In the genomic region with DNA sequence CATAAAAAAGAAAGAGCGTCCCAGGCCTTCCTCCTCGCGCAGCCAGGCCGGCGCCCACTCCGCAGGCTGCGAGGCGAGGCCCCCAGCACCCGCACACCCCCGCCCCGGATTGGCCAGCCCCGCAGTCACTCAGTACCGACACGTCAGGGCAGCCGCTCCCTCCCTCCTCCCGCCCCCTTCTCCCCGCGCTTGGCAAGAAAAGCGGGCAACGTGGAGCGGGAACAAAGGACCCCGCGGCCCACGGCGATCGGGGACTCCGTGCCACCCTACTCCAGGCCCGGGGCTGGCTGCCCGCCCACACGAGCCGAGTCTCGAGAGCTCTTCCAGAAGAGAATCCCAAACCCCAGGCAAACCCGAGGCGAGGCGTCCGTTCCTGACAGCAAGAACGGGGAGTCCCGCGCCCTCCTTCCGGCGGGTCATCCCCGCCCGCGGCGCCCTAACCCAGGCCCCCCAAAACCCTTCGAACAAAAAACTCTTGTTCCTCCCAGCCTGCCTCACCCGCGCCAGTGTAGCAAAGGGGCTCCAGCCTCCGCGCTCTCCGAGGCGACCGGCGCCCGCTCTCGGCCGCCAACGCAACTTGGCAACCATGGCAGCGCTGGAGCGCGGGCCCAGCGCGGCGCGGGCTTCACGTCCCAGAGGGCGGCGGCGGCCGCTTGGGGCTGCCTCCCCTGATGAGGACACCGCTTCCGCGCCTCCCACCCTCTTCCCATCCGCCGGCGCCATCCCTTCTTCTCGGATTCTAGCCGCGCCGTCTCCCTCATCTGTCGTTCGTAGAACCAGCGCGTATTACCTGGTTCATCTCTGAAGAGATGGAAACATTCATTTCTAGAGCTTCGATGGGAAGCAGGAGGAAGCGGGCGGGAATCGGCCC, we compare ENCODE assay signal across 8 cellular contexts. TPM values are rescaled to one million over a fixed set of nuclear protein-coding genes. Genes with fewer than 3 reads are reported as not detected.
DNase-seq lines count a peak whose midpoint lies in the region; ATAC-seq and TF ChIP-seq lines count a peak whose summit lies in the region.

No MANE protein-coding gene starts in this region.

- no peak; the same call in 1 of the 2 replicates for TF ChIP-seq CTCF in C4-2B (conservative IDR thresholded peaks at IDR 0.05)
- no peak for TF ChIP-seq CTCF in activated CD8-positive, alpha-beta T cell treated with anti-CD3 and anti-CD28 coated beads for 36 hours (IDR thresholded peaks at IDR 0.05)

- peaks cover 6% of the 10 kb centered on the region for H3K9me3 Mint-ChIP-seq in activated CD8-positive, alpha-beta T cell treated with anti-CD3 and anti-CD28 coated beads for 36 hours

- no peaks in the 10 kb centered on the region for H3K27me3 Mint-ChIP-seq in activated CD8-positive, alpha-beta T cell treated with anti-CD3 and anti-CD28 coated beads for 36 hours

- H3K36me3 Mint-ChIP-seq in activated CD8-positive, alpha-beta T cell treated with anti-CD3 and anti-CD28 coated beads for 36 hours (ENCODE audit: low read depth): peaks cover 62% of the 10 kb centered on the region

- peaks cover 50% of the 10 kb centered on the region for H3K4me1 Mint-ChIP-seq in activated CD8-positive, alpha-beta T cell treated with anti-CD3 and anti-CD28 coated beads for 36 hours (ENCODE audit: low read depth)

- DNase-seq in NCI-H748 treated with DMSO at 0.1 percent for 48 hours (lab: John Stamatoyannopoulos, UW): peak; percentile 53
- peak; percentile 94 for DNase-seq in activated CD8-positive, alpha-beta T cell treated with anti-CD3 and anti-CD28 coated beads for 36 hours
- DNase-seq in ecto neural progenitor cell (ENCODE audit: low spot score): peak; percentile 95
- peak; percentile 94 to 96 for DNase-seq in lung microvascular endothelial cell (ENCODE audit: low read depth in 2 of 2)
- DNase-seq in stimulated activated CD4-positive, alpha-beta T cell treated with anti-CD3 and anti-CD28 coated beads, TNF-alpha, amount 100 ng/mL, for 24 hours (ENCODE audit: low read depth in 3 of 3): peak; percentile 79 to 92 (median 81)

- H3K27ac ChIP-seq in C4-2B: peak overlapping the region; percentile 89

- peak; percentile 51 for ATAC-seq in GM19324 (IDR thresholded peaks at IDR 0.05; ENCODE audit: low FRiP score, unreplicated experiment)
- ATAC-seq in HG03460 (IDR thresholded peaks at IDR 0.05; ENCODE audit: unreplicated experiment): peak; percentile 45
- ATAC-seq in activated CD8-positive, alpha-beta T cell treated with anti-CD3 and anti-CD28 coated beads for 36 hours: peak; percentile 57

- H3K27ac Mint-ChIP-seq in activated CD8-positive, alpha-beta T cell treated with anti-CD3 and anti-CD28 coated beads for 36 hours: peak overlapping the region; percentile 95

- POLR2A ChIA-PET in activated CD8-positive, alpha-beta T cell treated with anti-CD3 and anti-CD28 coated beads for 36 hours (lab: Charles Lee): interaction anchor here (0.7 to 3.4 kb wide), 29 partner anchors 8 to 562 kb away, joined by 3 to 28 read pairs (median 5); partner anchors contain the start of genes EDEM3 and NIBAN1

- CTCF ChIA-PET in activated CD8-positive, alpha-beta T cell treated with anti-CD3 and anti-CD28 coated beads for 36 hours (lab: Charles Lee): interaction anchor here (0.9 to 3.9 kb wide), 12 partner anchors 15 to 364 kb away, joined by 3 to 18 read pairs (median 4); no protein-coding TSS in a partner anchor

- intact Hi-C loops in activated CD8-positive, alpha-beta T cell treated with anti-CD3 and anti-CD28 coated beads for 36 hours (cut with micrococcal nuclease): loop anchor here (2.0 kb wide), 3 partner anchors 122 to 354 kb away; no protein-coding TSS in a partner anchor

- H3K4me3 Mint-ChIP-seq in activated CD8-positive, alpha-beta T cell treated with anti-CD3 and anti-CD28 coated beads for 36 hours: peak overlapping the region; percentile 97

RNA-seq across cellular contexts. Expression of gene IVNS1ABP, which starts 0.6 kb away (rescaled TPM):
- total RNA-seq in activated CD8-positive, alpha-beta T cell treated with anti-CD3 and anti-CD28 coated beads for 36 hours: 100 to 1,000 TPM; 244 to 256 TPM
- 36.8 and 49.8 TPM in 2 replicates for total RNA-seq in lung microvascular endothelial cell

Comparison
In these comparisons a context has a peak if more than half of its experiments do, and no peak if none do; other contexts are left out.
1. Peak in every context shown above with its lines: DNase-seq, ATAC-seq and H3K27ac ChIP-seq.